ENCODE assay signal across 14 cellular contexts in the genomic region with DNA sequence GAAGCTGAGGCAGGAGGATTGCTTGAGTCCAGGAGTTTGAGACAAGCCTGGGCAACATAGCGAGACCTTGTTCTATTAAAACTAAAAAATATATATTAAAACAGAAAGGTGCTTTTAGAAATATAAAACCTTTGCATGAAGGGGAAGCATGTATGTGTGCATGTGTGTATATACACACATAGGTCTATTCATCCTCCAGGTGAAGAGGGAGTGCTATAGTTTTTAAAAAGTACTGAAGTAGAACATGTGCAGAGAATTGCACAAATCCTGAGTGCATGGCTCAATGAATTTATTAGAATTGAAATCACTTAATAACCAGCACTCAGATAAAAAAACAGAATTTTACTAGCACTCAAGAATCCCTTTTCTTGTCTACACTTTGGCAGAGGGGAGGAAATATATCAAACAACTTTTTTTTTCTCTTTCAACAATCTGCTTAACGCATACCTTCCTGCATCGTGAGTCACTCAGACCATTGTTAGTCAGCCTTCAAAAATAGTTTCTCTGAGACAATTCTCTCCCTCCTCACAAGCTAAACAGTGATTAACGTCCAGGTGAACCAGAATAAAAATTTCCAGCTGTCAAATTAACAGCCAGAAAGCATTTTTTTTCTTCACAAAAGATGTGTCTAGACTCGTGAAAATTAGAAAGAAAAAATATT. TPM values are rescaled to one million over a fixed set of nuclear protein-coding genes. Genes with fewer than 3 reads are reported as not detected.
DNase-seq lines count a peak whose midpoint lies in the region; ATAC-seq, FAIRE-seq and TF ChIP-seq lines count a peak whose summit lies in the region.
"Had no signal": no experiment of that assay in that cellular context is flagged by ENCODE, and none has a peak within 500 bp of the region (broad histone marks: within the 10 kb centered on the region; RNA-seq: fewer than 3 reads in every experiment).

No MANE protein-coding gene starts in this region.

- peak overlapping the region; percentile 39 for H3K4me2 ChIP-seq in A549

- peaks cover 2 to 14% (median 6%) of the 10 kb centered on the region in 3 donors for H3K27me3 Mint-ChIP-seq in CD14-positive monocyte (ENCODE audit: low read depth in 3 of 3)

- no peak for TF ChIP-seq CTCF in A549 (IDR thresholded peaks at IDR 0.05)
- no peak for TF ChIP-seq CTCF in fibroblast of the aortic adventitia (IDR thresholded peaks at IDR 0.05; ENCODE audit: insufficient read depth, low read length)
- TF ChIP-seq CTCF in CD14-positive monocyte (IDR thresholded peaks at IDR 0.05) = no peak

- CTCF ChIA-PET in A549 (lab: Yijun Ruan, JAX) = no interaction called here

- POLR2A ChIA-PET in A549 (lab: Yijun Ruan, JAX) = no interaction called here

- FAIRE-seq in A549 (lab: Jason Lieb, UNC) = no peak

- no peaks in the 10 kb centered on the region for H3K4me1 Mint-ChIP-seq in CD14-positive monocyte
- H3K4me1 Mint-ChIP-seq: CD4-positive, alpha-beta memory T cell; immature natural killer cell had no signal

- no peak overlapping the region for H3K27ac ChIP-seq in A549
- H3K27ac ChIP-seq: stomach had no signal

- peaks cover 0 to 8% (median 2%) of the 10 kb centered on the region in 7 donors for H3K9me3 Mint-ChIP-seq in CD14-positive monocyte
- H3K9me3 Mint-ChIP-seq: CD4-positive, alpha-beta memory T cell; immature natural killer cell had no signal

- H3K4me1 ChIP-seq in A549 = peaks cover 14% of the 10 kb centered on the region; the same call in 2 of the 3 replicates

- H3K36me3 Mint-ChIP-seq in CD14-positive monocyte = no peaks in the 10 kb centered on the region
- H3K36me3 Mint-ChIP-seq: CD4-positive, alpha-beta memory T cell; immature natural killer cell had no signal

- ATAC-seq in A549 (peak; percentile 76 to 85; a peak in 5 of 6 replicates), GM18870 (IDR thresholded peaks at IDR 0.05; ENCODE audit: unreplicated experiment) (no peak)

- intact Hi-C loops in CD14-positive monocyte (cut with micrococcal nuclease) = no loop called here

- H3K4me3 Mint-ChIP-seq in CD14-positive monocyte = no peak overlapping the region
- H3K4me3 Mint-ChIP-seq: CD4-positive, alpha-beta memory T cell; endodermal cell; immature natural killer cell; nephron had no signal

- peak; percentile 13 to 22 for DNase-seq in A549 (ENCODE audit: low read depth in 1 of 2, low spot score in 1 of 2)
- DNase-seq in GM04503 (ENCODE audit: low read depth) = peak; percentile 31
- peak; percentile 49 for DNase-seq in RPMI7951 (ENCODE audit: low read depth)
- DNase-seq in fibroblast of the aortic adventitia (ENCODE audit: low read depth) = peak; percentile 86
- DNase-seq in NOMO-1 treated with DMSO at 0.1 percent for 48 hours (lab: John Stamatoyannopoulos, UW; ENCODE audit: unreplicated experiment) = no peak
- no peak for DNase-seq in CD14-positive monocyte (ENCODE audit: low spot score)
- DNase-seq in NCI-H524 (lab: John Stamatoyannopoulos, UW) = no peak
- DNase-seq: CD4-positive, alpha-beta memory T cell; endodermal cell; immature natural killer cell; NCI-H2081 treated with DMSO at 0.1 percent for 48 hours; stomach had no signal

- 19% methylated on average over 5 of the region's 5 CpGs for WGBS in A549 (ENCODE audit: missing lambda C conversion rate)

- no peak for TF ChIP-seq EP300 in A549 (IDR thresholded peaks at IDR 0.05)

- no peak for TF ChIP-seq POLR2A in A549 (IDR thresholded peaks at IDR 0.05; ENCODE audit: low read length)

- H3K9me3 ChIP-seq in A549 = no peaks in the 10 kb centered on the region
- H3K9me3 ChIP-seq: stomach had no signal

- no peak for TF ChIP-seq RAD21 in A549 (conservative IDR thresholded peaks at IDR 0.05 in 1 of 2, IDR thresholded peaks at IDR 0.05 in 1 of 2)

- no peak overlapping the region for H3K4me3 ChIP-seq in A549
- no peak overlapping the region for H3K4me3 ChIP-seq in fibroblast of the aortic adventitia (ENCODE audit: low read depth, low read length)
- H3K4me3 ChIP-seq: stomach had no signal

- H3K27ac Mint-ChIP-seq in CD14-positive monocyte = no peak overlapping the region
- H3K27ac Mint-ChIP-seq: CD4-positive, alpha-beta memory T cell; endodermal cell; immature natural killer cell had no signal

TF ChIP-seq in A549, 52 proteins besides CTCF, POLR2A, EP300 and RAD21:
- TF ChIP-seq FOSL2 (IDR thresholded peaks at IDR 0.05) = no peak
- TF ChIP-seq FOSL2 (CRISPR knock-in tag; IDR thresholded peaks at IDR 0.05) = peak; percentile 46
- TF ChIP-seq POLR2AphosphoS2 (conservative IDR thresholded peaks at IDR 0.05; ENCODE audit: low read length) = no peak
- TF ChIP-seq RFX5 (IDR thresholded peaks at IDR 0.05) = no peak
- peak; percentile 53 for TF ChIP-seq JUNB (IDR thresholded peaks at IDR 0.05)

RNA-seq across cellular contexts. Expression of a gene that starts 17.7 kb away (rescaled TPM):
- 64.5 and 73.5 TPM in 2 replicates for polyA plus RNA-seq in A549 (2011; rRNA removed)
- polyA plus RNA-seq in A549 (2012; cell fraction: cytosol; rRNA removed) = 8.3 and 11.0 TPM in 2 replicates
- 5.1 and 5.8 TPM in 2 replicates for polyA plus RNA-seq in A549 (2012; cell fraction: nucleus; rRNA removed)
- polyA plus RNA-seq in A549 (2017; fragmentation: RNase III; extraction: RNeasy Plus Mini Kit Qiagen cat#74134 plus additional on column Dnase treatment) = 23.4 to 26.3 TPM (median 23.8 TPM) in 3 replicates
- 40.9 and 58.4 TPM in 2 replicates for polyA minus RNA-seq in A549 (2011; rRNA and poly(A)+ RNA removed)
- total RNA-seq in RPMI7951 (2014; rRNA removed; shearing (Covaris generic)) = 47.1 and 50.2 TPM in 2 replicates
- 13.7 and 45.4 TPM in 2 replicates for total RNA-seq in fibroblast of the aortic adventitia (ENCODE audit: low replicate concordance)
- polyA plus RNA-seq in CD14-positive monocyte = 10 to 100 TPM in 1 of 2 donors, 1 to 10 TPM in 1; 5.8 to 18.6 TPM

Comparison
In these comparisons a context has a peak if more than half of its experiments do, and no peak if none do; other contexts are left out.
1. DNase-seq: peak in A549 (2 of 2), GM04503 (single experiment), RPMI7951 (single experiment) and fibroblast of the aortic adventitia (single experiment); none in NOMO-1 treated with DMSO at 0.1 percent for 48 hours (single experiment), CD14-positive monocyte (single experiment) and NCI-H524 (0 of 2).